Comparison of ENCODE assay signal across 14 cellular contexts in genomic region chr4:170134821-170135220, GRCh38. TPM values are rescaled to one million over a fixed set of nuclear protein-coding genes. Genes with fewer than 3 reads are reported as not detected.
DNase-seq lines count a peak whose midpoint lies in the region; ATAC-seq and TF ChIP-seq lines count a peak whose summit lies in the region.
"Had no signal": no experiment of that assay in that cellular context is flagged by ENCODE, and none has a peak within 500 bp of the region (broad histone marks: within the 10 kb centered on the region; RNA-seq: fewer than 3 reads in every experiment).

No MANE protein-coding gene starts in this region.

- H3K4me1 ChIP-seq in SJCRH30 = peaks cover 10% of the 10 kb centered on the region; the same call in 1 of the 2 replicates
- no peaks in the 10 kb centered on the region for H3K4me1 ChIP-seq in transverse colon
- H3K4me1 ChIP-seq: BLaER1 treated with 17β-estradiol and CSF1 and Interleukin-3, amounts not matched to agents 10 nM and 100 nM had no signal

- no peak for ATAC-seq in HG03039 (IDR thresholded peaks at IDR 0.05; ENCODE audit: unreplicated experiment)
- ATAC-seq: GM12878 had no signal

- no peak overlapping the region for H3K4me3 Mint-ChIP-seq in activated CD4-positive, alpha-beta T cell treated with anti-CD3 and anti-CD28 coated beads, Interleukin-2, amount 10 ng/mL, durations not matched to agents 24 days and 14 days
- H3K4me3 Mint-ChIP-seq: CD4-positive, CD25-positive, alpha-beta regulatory T cell had no signal

- peaks cover 3% of the 10 kb centered on the region for H3K9me3 Mint-ChIP-seq in activated CD4-positive, alpha-beta T cell treated with anti-CD3 and anti-CD28 coated beads, Interleukin-2, amount 10 ng/mL, durations not matched to agents 24 days and 14 days

- H3K9me3 ChIP-seq in SJCRH30 (replicated peaks) (0 out of 2 replicates have a peak, but pooled peaks cover 5% of the 10 kb centered on the region), transverse colon (peaks cover 0 to 10% of the 10 kb centered on the region in 2 donors)

- H3K4me3 ChIP-seq in SJCRH30 (no peak overlapping the region), transverse colon (no peak overlapping the region)
- H3K4me3 ChIP-seq: BLaER1 treated with 17β-estradiol and CSF1 and Interleukin-3, amounts not matched to agents 10 nM and 100 nM; GM12878; GM23248 had no signal

- no peak overlapping the region for H3K27ac Mint-ChIP-seq in activated CD4-positive, alpha-beta T cell treated with anti-CD3 and anti-CD28 coated beads, Interleukin-2, amount 10 ng/mL, durations not matched to agents 24 days and 14 days
- H3K27ac Mint-ChIP-seq: CD4-positive, CD25-positive, alpha-beta regulatory T cell had no signal

- intact Hi-C loops in transverse colon (cut with DNase I; ENCODE audit: low total_unique reads) = no loop called here
- intact Hi-C loops in activated CD4-positive, alpha-beta T cell treated with anti-CD3 and anti-CD28 coated beads, Interleukin-2, amount 10 ng/mL, durations not matched to agents 24 days and 14 days (cut with micrococcal nuclease) = loop anchor here (5.0 to 10.0 kb wide), 2 partner anchors 240 to 717 kb away; no protein-coding TSS in a partner anchor

- 40 to 50% methylated on average over 1 to 2 of the region's 2 CpGs for WGBS in transverse colon (ENCODE audit: low coverage in 1 of 2), 2 donors

- H3K27ac ChIP-seq in SJCRH30 (peak overlapping the region; percentile 9), transverse colon (no peak overlapping the region)
- H3K27ac ChIP-seq: BLaER1 treated with 17β-estradiol and CSF1 and Interleukin-3, amounts not matched to agents 10 nM and 100 nM; GM23248 had no signal

- DNase-seq in NCI-H82 (lab: John Stamatoyannopoulos, UW) (peak; percentile 13), NCI-H82 treated with DMSO at 0.1 percent for 48 hours (lab: John Stamatoyannopoulos, UW; ENCODE audit: unreplicated experiment) (no peak), NAMALWA (ENCODE audit: low spot score) (peak; percentile 15), SJCRH30 (peak; percentile 83 to 85), transverse colon (peak; percentile 27)
- DNase-seq in activated CD4-positive, alpha-beta T cell treated with anti-CD3 and anti-CD28 coated beads, Interleukin-2, amount 10 ng/mL, durations not matched to agents 24 days and 14 days = no peak
- DNase-seq: 8988T; AML-193; CD4-positive, CD25-positive, alpha-beta regulatory T cell; DMS79; GM23248 had no signal

- peaks cover 2% of the 10 kb centered on the region for H3K4me1 Mint-ChIP-seq in activated CD4-positive, alpha-beta T cell treated with anti-CD3 and anti-CD28 coated beads, Interleukin-2, amount 10 ng/mL, durations not matched to agents 24 days and 14 days

- H3K36me3 Mint-ChIP-seq in activated CD4-positive, alpha-beta T cell treated with anti-CD3 and anti-CD28 coated beads, Interleukin-2, amount 10 ng/mL, durations not matched to agents 24 days and 14 days (ENCODE audit: low read depth) = no peaks in the 10 kb centered on the region
- H3K36me3 Mint-ChIP-seq: CD4-positive, CD25-positive, alpha-beta regulatory T cell had no signal

- H3K36me3 ChIP-seq in SJCRH30 = no peaks in the 10 kb centered on the region
- no peaks in the 10 kb centered on the region for H3K36me3 ChIP-seq in transverse colon
- H3K36me3 ChIP-seq: BLaER1 treated with 17β-estradiol and CSF1 and Interleukin-3, amounts not matched to agents 10 nM and 100 nM had no signal

- in situ Hi-C loops in transverse colon (cut with MboI; ENCODE audit: low pct_ligation_motif_present in 1 of 4, low pct_unique_long_range_greater_than_20kb in 1 of 4, low sequenced_read_pairs in 3 of 4) = loop anchor here in 2 of 4 donors (25.0 kb wide), 2 partner anchors 702 to 727 kb away; no protein-coding TSS in a partner anchor

- TF ChIP-seq EP300 in transverse colon (IDR thresholded peaks at IDR 0.05; ENCODE audit: low read depth) = no peak

- no peaks in the 10 kb centered on the region for H3K27me3 Mint-ChIP-seq in activated CD4-positive, alpha-beta T cell treated with anti-CD3 and anti-CD28 coated beads, Interleukin-2, amount 10 ng/mL, durations not matched to agents 24 days and 14 days

- no peak for TF ChIP-seq CTCF in transverse colon (IDR thresholded peaks at IDR 0.05)

- no peak for TF ChIP-seq POLR2A in transverse colon (IDR thresholded peaks at IDR 0.05)

- H3K27me3 ChIP-seq in SJCRH30 = no peaks in the 10 kb centered on the region
- no peaks in the 10 kb centered on the region for H3K27me3 ChIP-seq in transverse colon
- H3K27me3 ChIP-seq: BLaER1 treated with 17β-estradiol and CSF1 and Interleukin-3, amounts not matched to agents 10 nM and 100 nM had no signal

RNA-seq across cellular contexts. Expression of gene AADAT, which starts 45.1 kb away (rescaled TPM):
- 10.9 and 13.3 TPM in 2 replicates for total RNA-seq in SJCRH30 (2014; rRNA removed; shearing (Covaris generic))
- 10 to 100 TPM in 1 of 4 donors, 1 to 10 TPM in 2, not detected in 1; 2.7 to 10.9 (median 4.0) TPM for total RNA-seq in transverse colon
- not detected in 2 replicates for total RNA-seq in activated CD4-positive, alpha-beta T cell treated with anti-CD3 and anti-CD28 coated beads, Interleukin-2, amount 10 ng/mL, durations not matched to agents 24 days and 14 days
- total RNA-seq: CD4-positive, CD25-positive, alpha-beta regulatory T cell; GM12878 had no signal

Comparison
In these comparisons a context has a peak if more than half of its experiments do, and no peak if none do; other contexts are left out.
1. DNase-seq: peak in NCI-H82 (single experiment), NAMALWA (single experiment), SJCRH30 (2 of 2) and transverse colon (single experiment); none in NCI-H82 treated with DMSO at 0.1 percent for 48 hours (single experiment) and activated CD4-positive, alpha-beta T cell treated with anti-CD3 and anti-CD28 coated beads, Interleukin-2, amount 10 ng/mL, durations not matched to agents 24 days and 14 days (single experiment).